22 cellular contexts compared by ENCODE assay signal in the genomic region with DNA sequence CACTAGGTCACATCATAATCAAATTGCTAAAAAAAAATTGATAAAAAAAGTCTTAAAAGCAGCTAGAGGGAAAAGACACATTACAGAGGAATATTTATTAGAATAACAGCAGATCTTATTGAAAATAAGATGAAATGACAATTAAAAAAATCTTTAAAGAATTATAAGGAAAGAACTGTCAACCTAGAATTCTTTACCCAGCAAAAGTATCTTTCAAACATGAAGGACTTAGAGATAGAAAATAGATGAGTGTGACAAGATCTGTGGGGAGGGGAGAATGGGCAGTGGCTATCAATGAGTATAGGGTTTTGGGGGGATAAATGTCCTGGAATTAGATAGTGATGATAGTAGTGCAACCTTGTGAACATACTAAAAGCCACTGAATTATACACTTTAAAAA.
"Had no signal": no experiment of that assay in that cellular context is flagged by ENCODE, and none has a peak within 500 bp of the region (broad histone marks: within the 10 kb centered on the region; RNA-seq: fewer than 3 reads in every experiment).

No MANE protein-coding gene starts in this region.

- H3K27ac Mint-ChIP-seq: mesothelial cell of epicardium, naive B cell had no signal

- DNase-seq: dermis blood vessel endothelial cell; dorsolateral prefrontal cortex; effector CD4-positive, alpha-beta T cell; effector memory CD4-positive, alpha-beta T cell; foreskin keratinocyte; heart left ventricle; hippocampal formation; left cardiac atrium; left lung; left ventricle myocardium superior; lower lobe of right lung; mesenchymal stem cell; mucosa of descending colon; naive B cell had no signal

- H3K4me3 ChIP-seq: coronary artery, dorsolateral prefrontal cortex, esophagus muscularis mucosa, gastroesophageal sphincter, heart left ventricle, left lung, lower lobe of right lung, mucosa of descending colon had no signal

- H3K36me3 ChIP-seq: esophagus muscularis mucosa, gastroesophageal sphincter, heart left ventricle, left lung, lower lobe of right lung had no signal

- H3K27me3 Mint-ChIP-seq: naive B cell had no signal

- H3K27me3 ChIP-seq: dorsolateral prefrontal cortex, esophagus muscularis mucosa, foreskin keratinocyte, gastroesophageal sphincter, heart left ventricle, left lung had no signal

- FAIRE-seq: endothelial cell of umbilical vein, frontal cortex, islet of Langerhans, keratinocyte had no signal

- H3K4me1 ChIP-seq: esophagus muscularis mucosa, gastroesophageal sphincter, heart left ventricle, left lung, lower lobe of right lung had no signal

- ATAC-seq: foreskin keratinocyte, gastroesophageal sphincter, heart left ventricle, left cardiac atrium, left lung, left ventricle myocardium superior, lower lobe of right lung had no signal

- H3K4me1 Mint-ChIP-seq: mesothelial cell of epicardium, naive B cell had no signal

- H3K27ac ChIP-seq: coronary artery, dorsolateral prefrontal cortex, esophagus muscularis mucosa, foreskin keratinocyte, gastroesophageal sphincter, heart left ventricle, left lung, lower lobe of right lung had no signal

- H3K4me3 Mint-ChIP-seq: mesothelial cell of epicardium, naive B cell had no signal
